Comparison of ENCODE assay signal across 1 cellular context in genomic region chr20:50242178-50242514, GRCh38.
TF ChIP-seq lines count a peak whose summit lies in the region.

No MANE protein-coding gene starts in this region.

TF ChIP-seq in HepG2, 621 proteins besides CTCF, POLR2A, EP300 and RAD21 (continued from another document):
- no peak for TF ChIP-seq CBX2 (IDR thresholded peaks at IDR 0.05; ENCODE audit: low read depth, low read length)
- no peak for TF ChIP-seq CBX2 (CRISPR knock-in tag; IDR thresholded peaks at IDR 0.05; ENCODE audit: low read depth)
- TF ChIP-seq TFAP4 (IDR thresholded peaks at IDR 0.05; ENCODE audit: borderline replicate concordance, low read depth) = no peak
- TF ChIP-seq ATF1 (CRISPR knock-in tag; IDR thresholded peaks at IDR 0.05) = no peak
- TF ChIP-seq CREM (IDR thresholded peaks at IDR 0.05) = no peak
- no peak for TF ChIP-seq CREM (CRISPR knock-in tag; IDR thresholded peaks at IDR 0.05)
- no peak for TF ChIP-seq ZBTB38 (CRISPR knock-in tag; IDR thresholded peaks at IDR 0.05)
- TF ChIP-seq TAF15 (IDR thresholded peaks at IDR 0.05; ENCODE audit: low read depth, low read length, poor library complexity, severe bottlenecking) = no peak
- TF ChIP-seq PAF1 (CRISPR knock-in tag; IDR thresholded peaks at IDR 0.05) = no peak
- TF ChIP-seq ZNF362 (CRISPR knock-in tag; IDR thresholded peaks at IDR 0.05; ENCODE audit: borderline replicate concordance) = no peak
- TF ChIP-seq GFI1 (CRISPR knock-in tag; IDR thresholded peaks at IDR 0.05; ENCODE audit: borderline replicate concordance) = no peak
- no peak for TF ChIP-seq ZNF816 (CRISPR knock-in tag; IDR thresholded peaks at IDR 0.05; ENCODE audit: borderline replicate concordance)
- no peak for TF ChIP-seq ASH2L (IDR thresholded peaks at IDR 0.05; ENCODE audit: insufficient read length, low read depth, low read length)
- no peak for TF ChIP-seq LCORL (IDR thresholded peaks at IDR 0.05)
- TF ChIP-seq LCORL (CRISPR knock-in tag; IDR thresholded peaks at IDR 0.05) = no peak
- no peak for TF ChIP-seq HNRNPLL (IDR thresholded peaks at IDR 0.05; ENCODE audit: low read depth, low read length, poor library complexity, severe bottlenecking)
- no peak for TF ChIP-seq KAT2B (IDR thresholded peaks at IDR 0.05; ENCODE audit: borderline replicate concordance, low read depth, low read length)
- no peak for TF ChIP-seq RBM39 (IDR thresholded peaks at IDR 0.05; ENCODE audit: low read depth, low read length, poor library complexity, severe bottlenecking)
- no peak for TF ChIP-seq ZNF598 (CRISPR knock-in tag; IDR thresholded peaks at IDR 0.05; ENCODE audit: borderline replicate concordance)
- no peak for TF ChIP-seq RFX5 (IDR thresholded peaks at IDR 0.05; ENCODE audit: low read depth, low read length)
- TF ChIP-seq, protein P1, sequence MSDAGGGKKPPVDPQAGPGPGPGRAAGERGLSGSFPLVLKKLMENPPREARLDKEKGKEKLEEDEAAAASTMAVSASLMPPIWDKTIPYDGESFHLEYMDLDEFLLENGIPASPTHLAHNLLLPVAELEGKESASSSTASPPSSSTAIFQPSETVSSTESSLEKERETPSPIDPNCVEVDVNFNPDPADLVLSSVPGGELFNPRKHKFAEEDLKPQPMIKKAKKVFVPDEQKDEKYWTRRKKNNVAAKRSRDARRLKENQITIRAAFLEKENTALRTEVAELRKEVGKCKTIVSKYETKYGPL (CRISPR knock-in tag; IDR thresholded peaks at IDR 0.05) = no peak
- no peak for TF ChIP-seq ZNF577 (CRISPR knock-in tag; IDR thresholded peaks at IDR 0.05; ENCODE audit: borderline replicate concordance, low read depth)
- peak; percentile 25 for TF ChIP-seq IKZF4 (CRISPR knock-in tag; IDR thresholded peaks at IDR 0.05; ENCODE audit: borderline replicate concordance, low read depth, not compliant biosample characterization)
- 0 out of 2 replicates have a peak, but pooled peaks have one; percentile 65 for TF ChIP-seq ZMYM3 (CRISPR knock-in tag; IDR thresholded peaks at IDR 0.05)
- no peak for TF ChIP-seq CEBPG (CRISPR knock-in tag; IDR thresholded peaks at IDR 0.05)
- TF ChIP-seq ZNF780A (CRISPR knock-in tag; IDR thresholded peaks at IDR 0.05) = no peak
- 0 out of 2 replicates have a peak, but pooled peaks have one; percentile 5 for TF ChIP-seq JUNB (CRISPR knock-in tag; IDR thresholded peaks at IDR 0.05; ENCODE audit: borderline replicate concordance)
- TF ChIP-seq TRAFD1 (CRISPR knock-in tag; IDR thresholded peaks at IDR 0.05; ENCODE audit: borderline replicate concordance) = no peak
- no peak for TF ChIP-seq NFKB2 (CRISPR knock-in tag; IDR thresholded peaks at IDR 0.05; ENCODE audit: borderline replicate concordance)
- TF ChIP-seq, protein P2, sequence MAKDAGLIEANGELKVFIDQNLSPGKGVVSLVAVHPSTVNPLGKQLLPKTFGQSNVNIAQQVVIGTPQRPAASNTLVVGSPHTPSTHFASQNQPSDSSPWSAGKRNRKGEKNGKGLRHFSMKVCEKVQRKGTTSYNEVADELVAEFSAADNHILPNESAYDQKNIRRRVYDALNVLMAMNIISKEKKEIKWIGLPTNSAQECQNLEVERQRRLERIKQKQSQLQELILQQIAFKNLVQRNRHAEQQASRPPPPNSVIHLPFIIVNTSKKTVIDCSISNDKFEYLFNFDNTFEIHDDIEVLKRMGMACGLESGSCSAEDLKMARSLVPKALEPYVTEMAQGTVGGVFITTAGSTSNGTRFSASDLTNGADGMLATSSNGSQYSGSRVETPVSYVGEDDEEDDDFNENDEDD (CRISPR knock-in tag; IDR thresholded peaks at IDR 0.05; ENCODE audit: borderline replicate concordance) = no peak
- TF ChIP-seq ATF4 (CRISPR knock-in tag; IDR thresholded peaks at IDR 0.05) = 0 out of 4 replicates have a peak, but pooled peaks of 1 of the 2 experiments have one; percentile 23
- no peak for TF ChIP-seq PCBP2 (optimal IDR thresholded peaks at IDR 0.05; ENCODE audit: low read depth, low read length, poor library complexity, severe bottlenecking)
- TF ChIP-seq ZNF775 (CRISPR knock-in tag; IDR thresholded peaks at IDR 0.05; ENCODE audit: borderline replicate concordance) = no peak
- TF ChIP-seq ZNF564 (CRISPR knock-in tag; IDR thresholded peaks at IDR 0.05) = no peak
- 0 out of 2 replicates have a peak, but pooled peaks have one; percentile 47 for TF ChIP-seq ZNF3 (CRISPR knock-in tag; IDR thresholded peaks at IDR 0.05)
- TF ChIP-seq RBFOX2 (IDR thresholded peaks at IDR 0.05; ENCODE audit: low read depth, low read length) = no peak
- TF ChIP-seq ZNF567 (CRISPR knock-in tag; IDR thresholded peaks at IDR 0.05; ENCODE audit: borderline replicate concordance) = peak; percentile 55; the same call in 1 of the 2 replicates
